27 cellular contexts compared by ENCODE assay signal in genomic region chr10:22856444-22857074, GRCh38.
DNase-seq lines count a peak whose midpoint lies in the region; ATAC-seq and TF ChIP-seq lines count a peak whose summit lies in the region.
"Had no signal": no experiment of that assay in that cellular context is flagged by ENCODE, and none has a peak within 500 bp of the region (broad histone marks: within the 10 kb centered on the region; RNA-seq: fewer than 3 reads in every experiment).

No MANE protein-coding gene starts in this region.

- no peak overlapping the region for H3K27ac ChIP-seq in psoas muscle
- H3K27ac ChIP-seq: breast epithelium, C4-2B, colonic mucosa, esophagus muscularis mucosa, gastrocnemius medialis, GM23248 had no signal

- no peaks in the 10 kb centered on the region for H3K4me1 Mint-ChIP-seq in stimulated activated naive B cell treated with anti-CD40 and anti-IgM and Interleukin-4, amounts not matched to agents 10 μg/mL and 1 μg/mL and 100 μg/mL, for 72 hours
- H3K4me1 Mint-ChIP-seq in activated T-cell treated with anti-CD3 and anti-CD28 coated beads, Interleukin-2, amount 50 U/mL, for 24 hours (ENCODE audit: low read depth): no peaks in the 10 kb centered on the region
- H3K4me1 Mint-ChIP-seq: activated B cell treated with CpG ODN at 0.5 μM for 24 hours; activated CD4-positive, alpha-beta memory T cell treated with anti-CD3 and anti-CD28 coated beads, Interleukin-2, amount 10 ng/mL, durations not matched to agents 7 days and 5 days had no signal

- H3K36me3 ChIP-seq in psoas muscle (ENCODE audit: insufficient read depth in 1 of 2, low read depth in 1 of 2): no peaks in the 10 kb centered on the region
- H3K36me3 ChIP-seq: breast epithelium, colonic mucosa, esophagus muscularis mucosa, gastrocnemius medialis had no signal

- no peaks in the 10 kb centered on the region for H3K4me1 ChIP-seq in psoas muscle
- H3K4me1 ChIP-seq: breast epithelium, colonic mucosa, esophagus muscularis mucosa, gastrocnemius medialis had no signal

- no peak for TF ChIP-seq CTCF in psoas muscle (IDR thresholded peaks at IDR 0.05)

- H3K27ac Mint-ChIP-seq in stimulated activated naive B cell treated with anti-CD40 and anti-IgM and Interleukin-4, amounts not matched to agents 10 μg/mL and 1 μg/mL and 100 μg/mL, for 72 hours: peak overlapping the region; percentile 27
- H3K27ac Mint-ChIP-seq in activated T-cell treated with anti-CD3 and anti-CD28 coated beads, Interleukin-2, amount 50 U/mL, for 24 hours: no peak overlapping the region
- H3K27ac Mint-ChIP-seq: activated B cell treated with CpG ODN at 0.5 μM for 24 hours; activated CD4-positive, alpha-beta memory T cell treated with anti-CD3 and anti-CD28 coated beads, Interleukin-2, amount 10 ng/mL, durations not matched to agents 7 days and 5 days; nephron had no signal

- intact Hi-C loops in psoas muscle (cut with DNase I): no loop called here

- H3K4me3 Mint-ChIP-seq in stimulated activated naive B cell treated with anti-CD40 and anti-IgM and Interleukin-4, amounts not matched to agents 10 μg/mL and 1 μg/mL and 100 μg/mL, for 72 hours: no peak overlapping the region
- H3K4me3 Mint-ChIP-seq in activated T-cell treated with anti-CD3 and anti-CD28 coated beads, Interleukin-2, amount 50 U/mL, for 24 hours: no peak overlapping the region
- H3K4me3 Mint-ChIP-seq: activated B cell treated with CpG ODN at 0.5 μM for 24 hours; activated CD4-positive, alpha-beta memory T cell treated with anti-CD3 and anti-CD28 coated beads, Interleukin-2, amount 10 ng/mL, durations not matched to agents 7 days and 5 days; nephron had no signal

- H3K36me3 Mint-ChIP-seq in stimulated activated naive B cell treated with anti-CD40 and anti-IgM and Interleukin-4, amounts not matched to agents 10 μg/mL and 1 μg/mL and 100 μg/mL, for 72 hours: no peaks in the 10 kb centered on the region
- no peaks in the 10 kb centered on the region for H3K36me3 Mint-ChIP-seq in activated T-cell treated with anti-CD3 and anti-CD28 coated beads, Interleukin-2, amount 50 U/mL, for 24 hours (ENCODE audit: low read depth)

- no peaks in the 10 kb centered on the region for H3K27me3 ChIP-seq in psoas muscle (ENCODE audit: insufficient read depth in 3 of 3, low read length in 2 of 3)
- H3K27me3 ChIP-seq: breast epithelium, colonic mucosa, esophagus muscularis mucosa, gastrocnemius medialis had no signal

- H3K9me3 ChIP-seq in psoas muscle: no peaks in the 10 kb centered on the region
- H3K9me3 ChIP-seq: breast epithelium, colonic mucosa, esophagus muscularis mucosa, gastrocnemius medialis had no signal

- H3K27me3 Mint-ChIP-seq in stimulated activated naive B cell treated with anti-CD40 and anti-IgM and Interleukin-4, amounts not matched to agents 10 μg/mL and 1 μg/mL and 100 μg/mL, for 72 hours: peaks cover 4 to 6% of the 10 kb centered on the region in 2 donors
- no peaks in the 10 kb centered on the region for H3K27me3 Mint-ChIP-seq in activated T-cell treated with anti-CD3 and anti-CD28 coated beads, Interleukin-2, amount 50 U/mL, for 24 hours
- H3K27me3 Mint-ChIP-seq: activated B cell treated with CpG ODN at 0.5 μM for 24 hours; activated CD4-positive, alpha-beta memory T cell treated with anti-CD3 and anti-CD28 coated beads, Interleukin-2, amount 10 ng/mL, durations not matched to agents 7 days and 5 days had no signal

- no peak overlapping the region for H3K4me3 ChIP-seq in psoas muscle
- H3K4me3 ChIP-seq: breast epithelium, colonic mucosa, esophagus muscularis mucosa, gastrocnemius medialis, GM23248 had no signal

- DNase-seq in stimulated activated naive B cell treated with anti-CD40 and anti-IgM and Interleukin-4, amounts not matched to agents 10 μg/mL and 1 μg/mL and 100 μg/mL, for 72 hours: no peak
- no peak for DNase-seq in activated T-cell treated with anti-CD3 and anti-CD28 coated beads, Interleukin-2, amount 50 U/mL, for 24 hours
- no peak for DNase-seq in stimulated activated CD4-positive, alpha-beta T cell treated with anti-CD3 and anti-CD28 coated beads, Interleukin-1b, Interleukin-23, amount 100 ng/mL, for 48 hours
- no peak for DNase-seq in psoas muscle
- DNase-seq: activated B cell treated with CpG ODN at 0.5 μM for 24 hours; activated CD4-positive, alpha-beta memory T cell treated with anti-CD3 and anti-CD28 coated beads, Interleukin-2, amount 10 ng/mL, durations not matched to agents 7 days and 5 days; activated T-cell treated with anti-CD3 and anti-CD28 coated beads for 4 hours; amniotic stem cell; colonic mucosa; gastrocnemius medialis; GM23248; hypothalamus; Kasumi-1; NCI-H187 treated with DMSO at 0.1 percent for 48 hours; NCI-H345; NCI-H82; stimulated activated CD4-positive, alpha-beta T cell treated with anti-CD3 and anti-CD28 coated beads, Interleukin-15, amount 100 ng/mL, for 24 hours; substantia nigra; T1000 had no signal

- ATAC-seq in GM18861 (IDR thresholded peaks at IDR 0.05; ENCODE audit: unreplicated experiment): peak; percentile 48
- ATAC-seq in GM21390 (IDR thresholded peaks at IDR 0.05; ENCODE audit: unreplicated experiment): peak; percentile 69
- ATAC-seq in HG02840 (IDR thresholded peaks at IDR 0.05; ENCODE audit: low FRiP score, unreplicated experiment): peak; percentile 90
- ATAC-seq in stimulated activated naive B cell treated with anti-CD40 and anti-IgM and Interleukin-4, amounts not matched to agents 10 μg/mL and 1 μg/mL and 100 μg/mL, for 72 hours (replicated peaks): peak in 1 of 2 donors; percentile 34
- ATAC-seq in psoas muscle: no peak
- ATAC-seq: gastrocnemius medialis, sciatic nerve had no signal

- H3K9me3 Mint-ChIP-seq in stimulated activated naive B cell treated with anti-CD40 and anti-IgM and Interleukin-4, amounts not matched to agents 10 μg/mL and 1 μg/mL and 100 μg/mL, for 72 hours: peaks cover 0 to 2% of the 10 kb centered on the region in 2 donors
- H3K9me3 Mint-ChIP-seq in activated T-cell treated with anti-CD3 and anti-CD28 coated beads, Interleukin-2, amount 50 U/mL, for 24 hours: no peaks in the 10 kb centered on the region
- H3K9me3 Mint-ChIP-seq: activated B cell treated with CpG ODN at 0.5 μM for 24 hours; activated CD4-positive, alpha-beta memory T cell treated with anti-CD3 and anti-CD28 coated beads, Interleukin-2, amount 10 ng/mL, durations not matched to agents 7 days and 5 days had no signal

- WGBS in psoas muscle, 3 donors: 88 to 95% (median 92%) methylated on average over 2 of the region's 2 CpGs

Comparison
In these comparisons a context has a peak if more than half of its experiments do, and no peak if none do; other contexts are left out.
1. ATAC-seq: peak in GM18861 (single experiment), GM21390 (single experiment) and HG02840 (single experiment); none in psoas muscle (0 of 4).